ENCODE assay signal across 23 cellular contexts in the genomic region with DNA sequence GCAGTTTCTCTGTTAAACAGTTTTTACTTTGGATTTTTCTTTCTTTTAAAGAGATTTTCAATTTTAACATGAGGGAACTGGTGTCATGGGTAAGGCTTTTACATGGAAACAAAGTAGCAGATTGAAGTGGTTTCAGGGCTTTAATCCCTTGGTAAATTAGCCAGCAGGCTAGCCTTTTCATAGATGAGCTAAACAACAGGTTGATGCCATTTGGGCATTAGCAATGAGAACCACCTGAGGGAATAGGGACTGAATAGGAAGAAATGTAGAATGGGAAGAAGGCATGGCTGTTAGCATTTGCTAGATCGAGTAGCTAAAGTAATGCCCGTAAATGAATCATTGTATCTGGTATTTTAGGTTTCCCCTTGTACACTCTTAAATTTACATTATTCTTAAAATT.
"Had no signal": no experiment of that assay in that cellular context is flagged by ENCODE, and none has a peak within 500 bp of the region (broad histone marks: within the 10 kb centered on the region; RNA-seq: fewer than 3 reads in every experiment).

No MANE protein-coding gene starts in this region.

- H3K27me3 ChIP-seq: brain microvascular endothelial cell, dorsolateral prefrontal cortex had no signal

- H3K4me3 Mint-ChIP-seq: activated CD4-positive, alpha-beta T cell treated with anti-CD3 and anti-CD28 coated beads, Interleukin-2, amount 10 ng/mL, durations not matched to agents 7 days and 5 days; activated CD8-positive, alpha-beta T cell treated with anti-CD3 and anti-CD28 coated beads, Interleukin-2, amount 10 ng/mL, durations not matched to agents 7 days and 5 days; activated naive CD4-positive, alpha-beta T cell treated with anti-CD3 and anti-CD28 coated beads, Interleukin-2, amount 10 ng/mL, durations not matched to agents 7 days and 5 days; activated naive CD8-positive, alpha-beta T cell treated with anti-CD3 and anti-CD28 coated beads, Interleukin-2, amount 50 U/mL, for 24 hours; endodermal cell; naive thymus-derived CD8-positive, alpha-beta T cell; stimulated activated naive CD8-positive, alpha-beta T cell treated with anti-CD3 and anti-CD28 coated beads, Interleukin-15, amount 100 ng/mL, for 72 hours; type B pancreatic cell had no signal

- H3K27ac Mint-ChIP-seq: activated CD4-positive, alpha-beta T cell treated with anti-CD3 and anti-CD28 coated beads, Interleukin-2, amount 10 ng/mL, durations not matched to agents 7 days and 5 days; activated CD8-positive, alpha-beta T cell treated with anti-CD3 and anti-CD28 coated beads, Interleukin-2, amount 10 ng/mL, durations not matched to agents 7 days and 5 days; activated naive CD4-positive, alpha-beta T cell treated with anti-CD3 and anti-CD28 coated beads, Interleukin-2, amount 10 ng/mL, durations not matched to agents 7 days and 5 days; activated naive CD8-positive, alpha-beta T cell treated with anti-CD3 and anti-CD28 coated beads, Interleukin-2, amount 50 U/mL, for 24 hours; endodermal cell; naive thymus-derived CD8-positive, alpha-beta T cell; stimulated activated naive CD8-positive, alpha-beta T cell treated with anti-CD3 and anti-CD28 coated beads, Interleukin-15, amount 100 ng/mL, for 72 hours; type B pancreatic cell had no signal

- H3K27ac ChIP-seq: brain microvascular endothelial cell, dorsolateral prefrontal cortex, epithelial cell of prostate, lower lobe of right lung, parathyroid adenoma had no signal

- H3K36me3 ChIP-seq: brain microvascular endothelial cell, lower lobe of right lung had no signal

- H3K4me3 ChIP-seq: dorsolateral prefrontal cortex, lower lobe of right lung, smooth muscle cell had no signal

- H3K9me3 ChIP-seq: lower lobe of right lung had no signal

- H3K36me3 Mint-ChIP-seq: activated naive CD4-positive, alpha-beta T cell treated with anti-CD3 and anti-CD28 coated beads, Interleukin-2, amount 10 ng/mL, durations not matched to agents 7 days and 5 days; type B pancreatic cell had no signal

- ATAC-seq: activated CD8-positive, alpha-beta T cell treated with anti-CD3 and anti-CD28 coated beads, Interleukin-2, amount 10 ng/mL, durations not matched to agents 7 days and 5 days; activated naive CD8-positive, alpha-beta T cell treated with anti-CD3 and anti-CD28 coated beads, Interleukin-2, amount 50 U/mL, for 24 hours; lower lobe of right lung; naive thymus-derived CD8-positive, alpha-beta T cell; sciatic nerve; stimulated activated naive CD8-positive, alpha-beta T cell treated with anti-CD3 and anti-CD28 coated beads, Interleukin-15, amount 100 ng/mL, for 72 hours had no signal

- DNase-seq: activated CD4-positive, alpha-beta T cell treated with anti-CD3 and anti-CD28 coated beads, Interleukin-2, amount 10 ng/mL, durations not matched to agents 7 days and 5 days; activated CD8-positive, alpha-beta T cell treated with anti-CD3 and anti-CD28 coated beads, Interleukin-2, amount 10 ng/mL, durations not matched to agents 7 days and 5 days; activated effector memory CD4-positive, alpha-beta T cell treated with Interleukin-2 at 50 U/mL for 16 hours; activated naive CD4-positive, alpha-beta T cell treated with anti-CD3 and anti-CD28 coated beads, Interleukin-2, amount 10 ng/mL, durations not matched to agents 7 days and 5 days; activated naive CD8-positive, alpha-beta T cell treated with anti-CD3 and anti-CD28 coated beads, Interleukin-2, amount 50 U/mL, for 24 hours; activated T-cell treated with anti-CD3 and anti-CD28 coated beads, Interleukin-2, amount 50 U/mL, for 48 hours; anterior cingulate cortex; brain microvascular endothelial cell; central memory CD4-positive, alpha-beta T cell; dorsolateral prefrontal cortex; endodermal cell; foreskin fibroblast; hippocampal formation; lower lobe of right lung; naive thymus-derived CD8-positive, alpha-beta T cell; stimulated activated CD4-positive, alpha-beta T cell treated with anti-CD3 and anti-CD28 coated beads, Interleukin-4, amount 100 ng/mL, for 1 hour; stimulated activated naive CD8-positive, alpha-beta T cell treated with anti-CD3 and anti-CD28 coated beads, Interleukin-15, amount 100 ng/mL, for 72 hours; T-helper 9 cell had no signal

- H3K4me1 Mint-ChIP-seq: activated CD4-positive, alpha-beta T cell treated with anti-CD3 and anti-CD28 coated beads, Interleukin-2, amount 10 ng/mL, durations not matched to agents 7 days and 5 days; activated naive CD4-positive, alpha-beta T cell treated with anti-CD3 and anti-CD28 coated beads, Interleukin-2, amount 10 ng/mL, durations not matched to agents 7 days and 5 days; activated naive CD8-positive, alpha-beta T cell treated with anti-CD3 and anti-CD28 coated beads, Interleukin-2, amount 50 U/mL, for 24 hours; endodermal cell; stimulated activated naive CD8-positive, alpha-beta T cell treated with anti-CD3 and anti-CD28 coated beads, Interleukin-15, amount 100 ng/mL, for 72 hours had no signal

- H3K27me3 Mint-ChIP-seq: activated CD4-positive, alpha-beta T cell treated with anti-CD3 and anti-CD28 coated beads, Interleukin-2, amount 10 ng/mL, durations not matched to agents 7 days and 5 days; activated naive CD4-positive, alpha-beta T cell treated with anti-CD3 and anti-CD28 coated beads, Interleukin-2, amount 10 ng/mL, durations not matched to agents 7 days and 5 days; activated naive CD8-positive, alpha-beta T cell treated with anti-CD3 and anti-CD28 coated beads, Interleukin-2, amount 50 U/mL, for 24 hours; naive thymus-derived CD8-positive, alpha-beta T cell; stimulated activated naive CD8-positive, alpha-beta T cell treated with anti-CD3 and anti-CD28 coated beads, Interleukin-15, amount 100 ng/mL, for 72 hours; type B pancreatic cell had no signal

- H3K4me1 ChIP-seq: lower lobe of right lung, parathyroid adenoma had no signal
